In the genomic region with DNA sequence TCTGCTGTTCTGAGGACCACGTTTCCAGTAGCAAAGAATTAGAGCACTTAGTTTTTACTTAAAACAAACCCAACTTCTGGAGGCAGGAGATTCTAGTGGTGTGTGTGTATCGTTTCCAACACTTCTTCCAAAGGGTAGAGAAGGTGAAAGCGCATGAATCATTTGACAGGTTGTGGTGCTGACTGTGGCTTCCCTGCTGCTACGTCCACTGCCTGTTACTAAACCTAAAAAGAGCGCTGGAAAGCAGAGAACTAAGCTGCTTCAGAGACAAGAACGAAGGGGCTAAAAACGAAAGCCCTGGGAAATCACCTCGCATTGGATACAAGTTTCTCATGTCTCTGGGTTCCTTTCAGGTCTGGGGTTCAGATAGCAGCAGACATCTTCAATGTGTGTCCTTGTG, we compare ENCODE assay signal across 1 cellular context.
TF ChIP-seq lines count a peak whose summit lies in the region.

No MANE protein-coding gene starts in this region.

TF ChIP-seq in IMR-90, 13 proteins besides CTCF, POLR2A, EP300 and RAD21 (continued from another document):
- TF ChIP-seq NFE2L2 (IDR thresholded peaks at IDR 0.05; ENCODE audit: low read depth, low read length) (no peak), BHLHE40 (IDR thresholded peaks at IDR 0.05; ENCODE audit: low read depth, low read length) (no peak), CHD1 (IDR thresholded peaks at IDR 0.05; ENCODE audit: low read depth, low read length) (no peak), MXI1 (IDR thresholded peaks at IDR 0.05; ENCODE audit: borderline replicate concordance, low read depth, low read length) (no peak), CEBPB (IDR thresholded peaks at IDR 0.05; ENCODE audit: low read depth, low read length) (no peak), SMC3 (IDR thresholded peaks at IDR 0.05; ENCODE audit: low read depth, low read length) (no peak), FOS (IDR thresholded peaks at IDR 0.05; ENCODE audit: low read depth, low read length) (no peak)
- TF ChIP-seq, protein P1, sequence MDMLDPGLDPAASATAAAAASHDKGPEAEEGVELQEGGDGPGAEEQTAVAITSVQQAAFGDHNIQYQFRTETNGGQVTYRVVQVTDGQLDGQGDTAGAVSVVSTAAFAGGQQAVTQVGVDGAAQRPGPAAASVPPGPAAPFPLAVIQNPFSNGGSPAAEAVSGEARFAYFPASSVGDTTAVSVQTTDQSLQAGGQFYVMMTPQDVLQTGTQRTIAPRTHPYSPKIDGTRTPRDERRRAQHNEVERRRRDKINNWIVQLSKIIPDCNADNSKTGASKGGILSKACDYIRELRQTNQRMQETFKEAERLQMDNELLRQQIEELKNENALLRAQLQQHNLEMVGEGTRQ (IDR thresholded peaks at IDR 0.05; ENCODE audit: low read depth, low read length) = no peak
- TF ChIP-seq, protein P2, sequence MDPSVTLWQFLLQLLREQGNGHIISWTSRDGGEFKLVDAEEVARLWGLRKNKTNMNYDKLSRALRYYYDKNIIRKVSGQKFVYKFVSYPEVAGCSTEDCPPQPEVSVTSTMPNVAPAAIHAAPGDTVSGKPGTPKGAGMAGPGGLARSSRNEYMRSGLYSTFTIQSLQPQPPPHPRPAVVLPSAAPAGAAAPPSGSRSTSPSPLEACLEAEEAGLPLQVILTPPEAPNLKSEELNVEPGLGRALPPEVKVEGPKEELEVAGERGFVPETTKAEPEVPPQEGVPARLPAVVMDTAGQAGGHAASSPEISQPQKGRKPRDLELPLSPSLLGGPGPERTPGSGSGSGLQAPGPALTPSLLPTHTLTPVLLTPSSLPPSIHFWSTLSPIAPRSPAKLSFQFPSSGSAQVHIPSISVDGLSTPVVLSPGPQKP (IDR thresholded peaks at IDR 0.05; ENCODE audit: borderline replicate concordance, low read depth, low read length) = no peak
